ENCODE assay signal across 14 cellular contexts in genomic region chr22:25452116-25452700, GRCh38.
DNase-seq lines count a peak whose midpoint lies in the region; ATAC-seq, FAIRE-seq and TF ChIP-seq lines count a peak whose summit lies in the region.
"Had no signal": no experiment of that assay in that cellular context is flagged by ENCODE, and none has a peak within 500 bp of the region (broad histone marks: within the 10 kb centered on the region; RNA-seq: fewer than 3 reads in every experiment).

No MANE protein-coding gene starts in this region.

- H3K9ac ChIP-seq in adipocyte (ENCODE audit: low read length) = peak overlapping the region; percentile 60

- peaks cover 10% of the 10 kb centered on the region for H3K36me3 ChIP-seq in adipocyte (ENCODE audit: control insufficient read depth, insufficient read depth, low read length, severe bottlenecking)

- peaks cover 49% of the 10 kb centered on the region for H3K36me3 Mint-ChIP-seq in stimulated activated naive CD8-positive, alpha-beta T cell treated with anti-CD3 and anti-CD28 coated beads, Interleukin-15, Interleukin-2, amounts not matched to agents 100 ng/mL and 50 ng/mL, for 24 hours (ENCODE audit: low read depth)

- no peak overlapping the region for H3K27ac Mint-ChIP-seq in stimulated activated naive CD8-positive, alpha-beta T cell treated with anti-CD3 and anti-CD28 coated beads, Interleukin-15, Interleukin-2, amounts not matched to agents 100 ng/mL and 50 ng/mL, for 24 hours
- H3K27ac Mint-ChIP-seq: B cell had no signal

- peaks cover 61% of the 10 kb centered on the region for H3K4me1 Mint-ChIP-seq in stimulated activated naive CD8-positive, alpha-beta T cell treated with anti-CD3 and anti-CD28 coated beads, Interleukin-15, Interleukin-2, amounts not matched to agents 100 ng/mL and 50 ng/mL, for 24 hours (ENCODE audit: low read depth)

- H3K4me3 Mint-ChIP-seq in stimulated activated naive CD8-positive, alpha-beta T cell treated with anti-CD3 and anti-CD28 coated beads, Interleukin-15, Interleukin-2, amounts not matched to agents 100 ng/mL and 50 ng/mL, for 24 hours = peak overlapping the region; percentile 47
- H3K4me3 Mint-ChIP-seq: B cell had no signal

- no peak for ATAC-seq in stimulated activated naive CD8-positive, alpha-beta T cell treated with anti-CD3 and anti-CD28 coated beads, Interleukin-15, Interleukin-2, amounts not matched to agents 100 U/mL and 50 U/mL, for 24 hours
- no peak for ATAC-seq in HG02970 (IDR thresholded peaks at IDR 0.05; ENCODE audit: low FRiP score, unreplicated experiment)
- ATAC-seq: heart right ventricle, left cardiac atrium had no signal

- no peaks in the 10 kb centered on the region for H3K27me3 ChIP-seq in adipocyte (replicated peaks; ENCODE audit: control insufficient read depth, insufficient read depth, low read length)
- H3K27me3 ChIP-seq: heart right ventricle had no signal

- no peak for TF ChIP-seq CTCF in fibroblast of villous mesenchyme (IDR thresholded peaks at IDR 0.05; ENCODE audit: insufficient read depth, low read depth, low read length)

- peak overlapping the region; percentile 75 for H3K4me3 ChIP-seq in adipocyte (ENCODE audit: low read length)
- H3K4me3 ChIP-seq in fibroblast of villous mesenchyme (ENCODE audit: low read depth, low read length) = peak overlapping the region; percentile 19

- no peaks in the 10 kb centered on the region for H3K9me3 ChIP-seq in adipocyte (ENCODE audit: control insufficient read depth, low read length)
- H3K9me3 ChIP-seq: heart right ventricle had no signal

- H3K27me3 Mint-ChIP-seq in stimulated activated naive CD8-positive, alpha-beta T cell treated with anti-CD3 and anti-CD28 coated beads, Interleukin-15, Interleukin-2, amounts not matched to agents 100 ng/mL and 50 ng/mL, for 24 hours = no peaks in the 10 kb centered on the region
- H3K27me3 Mint-ChIP-seq: B cell had no signal

- DNase-seq in stimulated activated naive CD8-positive, alpha-beta T cell treated with anti-CD3 and anti-CD28 coated beads, Interleukin-15, Interleukin-2, amounts not matched to agents 100 U/mL and 50 U/mL, for 24 hours = no peak
- DNase-seq in adipocyte (ENCODE audit: low read depth) (peak; percentile 36), fibroblast of villous mesenchyme (ENCODE audit: low read depth) (no peak), urothelium cell line (ENCODE audit: low spot score) (no peak), NCI-H128 (lab: John Stamatoyannopoulos, UW; ENCODE audit: unreplicated experiment) (no peak)
- no peak for DNase-seq in activated CD8-positive, alpha-beta memory T cell treated with anti-CD3 and anti-CD28 coated beads, Interleukin-2, amount 50 U/mL, for 4 hours
- DNase-seq: heart right ventricle; left cardiac atrium; NCI-H2081; SIG-M5; stimulated activated CD4-positive, alpha-beta T cell treated with anti-CD3 and anti-CD28 coated beads, Interleukin-2, amount 100 ng/mL, for 48 hours had no signal

- no peaks in the 10 kb centered on the region for H3K9me3 Mint-ChIP-seq in stimulated activated naive CD8-positive, alpha-beta T cell treated with anti-CD3 and anti-CD28 coated beads, Interleukin-15, Interleukin-2, amounts not matched to agents 100 ng/mL and 50 ng/mL, for 24 hours

- FAIRE-seq in urothelium cell line (lab: Jason Lieb, UNC) = peak; percentile 75

- H3K4me1 ChIP-seq in adipocyte (ENCODE audit: control insufficient read depth, insufficient read depth, low read length) = peaks cover 29% of the 10 kb centered on the region
